In the genomic region with DNA sequence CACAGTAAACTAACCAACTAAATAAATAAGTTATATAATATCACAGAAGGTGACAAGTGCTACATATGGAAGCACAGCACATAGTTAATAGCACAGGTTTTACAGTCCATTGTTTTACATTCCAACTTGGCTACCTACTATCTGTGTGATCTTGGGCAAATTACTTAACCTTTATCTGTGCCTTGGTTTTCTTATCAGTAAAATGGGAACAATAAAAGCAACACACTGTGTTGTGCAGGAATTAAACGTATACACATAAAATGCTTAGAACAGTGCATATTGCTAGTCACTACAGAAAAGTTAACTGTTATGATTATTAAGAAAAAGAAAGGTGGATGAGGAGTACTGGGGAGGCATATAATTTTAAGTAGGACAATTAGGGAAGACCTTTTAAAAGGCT, we compare ENCODE assay signal across 35 cellular contexts.
"Had no signal": no experiment of that assay in that cellular context is flagged by ENCODE, and none has a peak within 500 bp of the region (broad histone marks: within the 10 kb centered on the region; RNA-seq: fewer than 3 reads in every experiment).

No MANE protein-coding gene starts in this region.

- H3K9me3 ChIP-seq: MG63 had no signal

- DNase-seq: Karpas-422, Kasumi-1, MG63, MM.1S, MV-4-11, NCI-H1048, NCI-H1092, NCI-H1092 treated with DMSO at 0.1 percent for 48 hours, NCI-H1105, NCI-H1105 treated with DMSO at 0.1 percent for 48 hours, NCI-H1417, NCI-H1417 treated with DMSO at 0.1 percent for 48 hours, NCI-H1436, NCI-H1436 treated with DMSO at 0.1 percent for 48 hours, NCI-H146, NCI-H1694, NCI-H1694 treated with DMSO at 0.1 percent for 48 hours, NCI-H187, NCI-H187 treated with DMSO at 0.1 percent for 48 hours, NCI-H1930, NCI-H2029, NCI-H2029 treated with DMSO at 0.1 percent for 48 hours, NCI-H2081, NCI-H2081 treated with DMSO at 0.1 percent for 48 hours, NCI-H2107, NCI-H2171, NCI-H2171 treated with DMSO at 0.1 percent for 48 hours, NCI-H2227 treated with DMSO at 0.1 percent for 48 hours, NCI-H226, NCI-H345, NCI-H446, NCI-H446 treated with DMSO at 0.1 percent for 48 hours, NCI-H510A, NCI-H510A treated with DMSO at 0.1 percent for 48 hours, NCI-H524 had no signal

- H3K4me3 ChIP-seq: MG63 had no signal

- H3K27me3 ChIP-seq: MG63 had no signal
